21 cellular contexts compared by ENCODE assay signal in genomic region chr1:204653590-204654340, GRCh38. TPM values are rescaled to one million over a fixed set of nuclear protein-coding genes. Genes with fewer than 3 reads are reported as not detected.
DNase-seq lines count a peak whose midpoint lies in the region; ATAC-seq, FAIRE-seq and TF ChIP-seq lines count a peak whose summit lies in the region.
"Had no signal": no experiment of that assay in that cellular context is flagged by ENCODE, and none has a peak within 500 bp of the region (broad histone marks: within the 10 kb centered on the region; RNA-seq: fewer than 3 reads in every experiment).

No MANE protein-coding gene starts in this region.

- H3K79me2 ChIP-seq in K562 (ENCODE audit: control insufficient read depth, insufficient read depth, low read length) = no peaks in the 10 kb centered on the region

- H3K36me3 ChIP-seq in BLaER1 treated with 17β-estradiol and CSF1 and Interleukin-3, amounts not matched to agents 10 nM and 100 nM = peaks cover 0 to 18% (median 3%) of the 10 kb centered on the region in 11 experiments; a peak in 10 of 22 replicates
- H3K36me3 ChIP-seq in K562 (ENCODE audit: control insufficient read depth, insufficient read depth, low read length) (no peaks in the 10 kb centered on the region), sigmoid colon (no peaks in the 10 kb centered on the region)
- H3K36me3 ChIP-seq: HAP-1 had no signal

- TF ChIP-seq RAD21 in K562 (CRISPR knock-in tag; conservative IDR thresholded peaks at IDR 0.05 in 1 of 2, IDR thresholded peaks at IDR 0.05 in 1 of 2) = no peak

- POLR2A ChIA-PET in K562 (lab: Yijun Ruan, JAX) = interaction anchor here (0.5 to 3.0 kb wide), 10 partner anchors 9 to 738 kb away, joined by 3 to 10 read pairs (median 3); no protein-coding TSS in a partner anchor

- FAIRE-seq in K562 (lab: Jason Lieb, UNC) = peak; percentile 11
- FAIRE-seq: A549, GM12878, H54 had no signal

- TF ChIP-seq EP300 in K562 (IDR thresholded peaks at IDR 0.05; ENCODE audit: low read length) = no peak
- no peak for TF ChIP-seq EP300 in sigmoid colon (IDR thresholded peaks at IDR 0.05)

- DNase-seq in NCI-H82 treated with DMSO at 0.1 percent for 48 hours (lab: John Stamatoyannopoulos, UW; ENCODE audit: unreplicated experiment) (peak; percentile 90), K562 (ENCODE audit: extremely low read depth in 1 of 4, low spot score in 3 of 4) (no peak), sigmoid colon (no peak), T-helper 2 cell (no peak)
- DNase-seq: 8988T; ACHN; CD4-positive, alpha-beta T cell; CD8-positive, alpha-beta memory T cell; DMS 273 treated with DMSO at 0.1 percent for 48 hours; DMS79; EL; GDM1 had no signal

- H3K4me2 ChIP-seq in BLaER1 treated with 17β-estradiol and CSF1 and Interleukin-3, amounts not matched to agents 10 nM and 100 nM = peak overlapping the region in 8 of 11 experiments; percentile 56 to 82 (median 72); a peak in 13 of 22 replicates
- H3K4me2 ChIP-seq in K562 (ENCODE audit: insufficient read depth, low read length) = no peak overlapping the region
- H3K4me2 ChIP-seq: A549 had no signal

- no peak overlapping the region for H3K4me3 ChIP-seq in BLaER1 treated with 17β-estradiol and CSF1 and Interleukin-3, amounts not matched to agents 10 nM and 100 nM
- H3K4me3 ChIP-seq in K562 (no peak overlapping the region), sigmoid colon (no peak overlapping the region)
- H3K4me3 ChIP-seq: A549, GM12878, GM23338, HAP-1 had no signal

- intact Hi-C loops in K562 (cut with micrococcal nuclease) (no loop called here), sigmoid colon (cut with DNase I) (no loop called here)

- peaks cover 5% of the 10 kb centered on the region for H3K9me1 ChIP-seq in K562 (ENCODE audit: control insufficient read depth, insufficient read depth, low read length)

- BruUV-seq in K562 (replicated peaks; lab: Mats Ljungman, UMichigan) = no TSS peak

- in situ Hi-C loops in K562 (cut with MboI) = no loop called here

- H4K20me1 ChIP-seq in BLaER1 treated with 17β-estradiol and CSF1 and Interleukin-3, amounts not matched to agents 10 nM and 100 nM = peaks cover 0 to 69% (median 46%) of the 10 kb centered on the region in 11 experiments; a peak in 18 of 22 replicates
- H4K20me1 ChIP-seq in K562 (replicated peaks; ENCODE audit: control insufficient read depth, insufficient read depth, low read length) = 0 out of 2 replicates have a peak, but pooled peaks cover 2% of the 10 kb centered on the region

- H2AFZ ChIP-seq in K562 (ENCODE audit: low read depth, low read length) = no peak overlapping the region
- H2AFZ ChIP-seq: GM23338 had no signal

- peaks cover 6 to 62% (median 49%) of the 10 kb centered on the region in 10 experiments; a peak in 19 of 20 replicates for H3K4me1 ChIP-seq in BLaER1 treated with 17β-estradiol and CSF1 and Interleukin-3, amounts not matched to agents 10 nM and 100 nM
- H3K4me1 ChIP-seq in K562 (replicated peaks in 1 of 2; ENCODE audit: control insufficient read depth in 2 of 2, insufficient read depth in 2 of 2, low read length in 2 of 2) (peaks cover 0 to 3% of the 10 kb centered on the region in 2 experiments; a peak in 1 of 5 replicates), sigmoid colon (peaks cover 0 to 26% (median 20%) of the 10 kb centered on the region in 4 donors)
- H3K4me1 ChIP-seq: A549, HAP-1 had no signal

- H3K27ac ChIP-seq in BLaER1 treated with 17β-estradiol and CSF1 and Interleukin-3, amounts not matched to agents 10 nM and 100 nM = no peak overlapping the region
- H3K27ac ChIP-seq in K562 (ENCODE audit: extremely low read depth, low read depth, low read length) (no peak overlapping the region), sigmoid colon (no peak overlapping the region)
- H3K27ac ChIP-seq: A549 had no signal

- H3K9ac ChIP-seq in BLaER1 treated with 17β-estradiol and CSF1 and Interleukin-3, amounts not matched to agents 10 nM and 100 nM = no peak overlapping the region
- H3K9ac ChIP-seq in K562 (ENCODE audit: insufficient read depth in 1 of 2, low read depth in 2 of 2, low read length in 2 of 2) = no peak overlapping the region

- CTCF ChIA-PET in K562 (lab: Yijun Ruan, JAX; ENCODE audit: low intra/inter-chr PET ratio) = no interaction called here

- 5% methylated on average over 5 of the region's 5 CpGs for WGBS in K562 (ENCODE audit: insufficient coverage, low coverage, missing lambda C conversion rate)
- WGBS in sigmoid colon, 2 donors = 91 to 92% methylated on average over 5 of the region's 5 CpGs

- no peaks in the 10 kb centered on the region for H3K9me3 ChIP-seq in BLaER1 treated with 17β-estradiol and CSF1 and Interleukin-3, amounts not matched to agents 10 nM and 100 nM (replicated peaks in 1 of 11)
- no peaks in the 10 kb centered on the region for H3K9me3 ChIP-seq in K562 (replicated peaks; ENCODE audit: control insufficient read depth, insufficient read depth, low read depth, low read length)
- no peaks in the 10 kb centered on the region for H3K9me3 ChIP-seq in sigmoid colon
- H3K9me3 ChIP-seq: A549, HAP-1 had no signal

- TF ChIP-seq CTCF in K562 (IDR thresholded peaks at IDR 0.05 in 2 of 3, conservative IDR thresholded peaks at IDR 0.05 in 1 of 3; ENCODE audit: insufficient read depth in 2 of 3, low read depth in 1 of 3, low read length in 3 of 3) (no peak), sigmoid colon (IDR thresholded peaks at IDR 0.05) (no peak)

- H3K27me3 ChIP-seq in BLaER1 treated with 17β-estradiol and CSF1 and Interleukin-3, amounts not matched to agents 10 nM and 100 nM = no peaks in the 10 kb centered on the region
- H3K27me3 ChIP-seq in K562 (ENCODE audit: control insufficient read depth in 2 of 2, insufficient read depth in 2 of 2, low read length in 2 of 2) (peaks cover 13 to 46% of the 10 kb centered on the region in 2 experiments; a peak in 4 of 5 replicates), sigmoid colon (no peaks in the 10 kb centered on the region)

- TF ChIP-seq POLR2A in K562 (conservative IDR thresholded peaks at IDR 0.05) = no peak
- TF ChIP-seq POLR2A in sigmoid colon (IDR thresholded peaks at IDR 0.05) = no peak

- ATAC-seq in K562 = no peak
- ATAC-seq in GM18519 (IDR thresholded peaks at IDR 0.05; ENCODE audit: low FRiP score, unreplicated experiment) = no peak
- ATAC-seq: A549, GM12878, GM23338 had no signal

TF ChIP-seq in K562, 482 proteins besides CTCF, POLR2A, EP300 and RAD21 (continues in another document):
- TF ChIP-seq HCFC1 (IDR thresholded peaks at IDR 0.05; ENCODE audit: low read depth, low read length) = no peak
- no peak for TF ChIP-seq ZNF655 (CRISPR knock-in tag; IDR thresholded peaks at IDR 0.05)
- no peak for TF ChIP-seq MBD1 (CRISPR knock-in tag; IDR thresholded peaks at IDR 0.05)
- TF ChIP-seq NFIX (CRISPR knock-in tag; IDR thresholded peaks at IDR 0.05; ENCODE audit: low read depth) = no peak
- TF ChIP-seq PYGO2 (tag; IDR thresholded peaks at IDR 0.05) = no peak

RNA-seq across cellular contexts. Expression of gene LRRN2, which starts 31.8 kb away (rescaled TPM):
- 0.09 TPM in 1 of 2 replicates, not detected in the other for total RNA-seq in K562 (2011; cell fraction: chromatin; rRNA removed; ENCODE audit: low replicate concordance)
- 0.17 TPM in 1 of 2 replicates, not detected in the other for total RNA-seq in K562 (2011; cell fraction: nucleolus; rRNA removed)
- total RNA-seq in K562 (2011; cell fraction: nucleoplasm; rRNA removed) = not detected in 2 replicates
- 0.05 TPM in 1 of 2 replicates, not detected in the other for total RNA-seq in K562 (2014; rRNA removed)
- total RNA-seq in K562 (2014; rRNA removed; fragmentation: Illumina TruSeq; extraction: Trizol) = not detected in 2 replicates
- not detected in 2 replicates for total RNA-seq in K562 (2015; rRNA removed; fragmentation: Illumina TruSeq; extraction: Trizol)
- total RNA-seq in K562 (2021) = not detected in 2 replicates
- not detected in 2 replicates for polyA plus RNA-seq in K562 (2011; rRNA removed)
- polyA plus RNA-seq in K562 (2011; cell fraction: cytosol; rRNA removed) = 0.36 TPM in 1 of 2 replicates, not detected in the other
- not detected in 2 replicates for polyA plus RNA-seq in K562 (2011; cell fraction: nucleus; rRNA removed)
- 0.03 and 0.08 TPM in 2 replicates for polyA plus RNA-seq in K562 (2012)
- 0.06 TPM in 1 of 2 replicates, not detected in the other for polyA plus RNA-seq in K562 (2014; fragmentation: Illumina TruSeq; extraction: Trizol)
- not detected for polyA plus RNA-seq in K562 (2014; fragmentation: Nextera tagmentation; extraction: Ambion mirVana)
- polyA plus RNA-seq in K562 (2014; rRNA removed) = not detected in 2 replicates
- not detected in 2 replicates for polyA minus RNA-seq in K562 (2011; rRNA and poly(A)+ RNA removed)
- polyA minus RNA-seq in K562 (2011; cell fraction: cytosol; rRNA and poly(A)+ RNA removed) = not detected in 2 replicates
- not detected in 2 replicates for polyA minus RNA-seq in K562 (2011; cell fraction: nucleus; rRNA and poly(A)+ RNA removed)
- total RNA-seq in sigmoid colon = 10 to 100 TPM in 1 of 4 donors, 1 to 10 TPM in 3; 4.9 to 14.7 (median 6.7) TPM
- polyA plus RNA-seq in sigmoid colon = 1 to 10 TPM; 2.5 to 3.6 (median 3.5) TPM
- total RNA-seq: CD4-positive, alpha-beta T cell; CD8-positive, alpha-beta memory T cell; GM12878 had no signal
- polyA plus RNA-seq: BJ; CD14-positive monocyte; CD8-positive, alpha-beta memory T cell; GM12878 had no signal

Comparison
In these comparisons a context has a peak if more than half of its experiments do, and no peak if none do; other contexts are left out.
1. RNA of gene LRRN2, which starts 31.8 kb away (total RNA-seq): 4.9 to 14.7 TPM in sigmoid colon; 0.05 to 0.17 TPM in K562; every median in the first group is over 4 times any median in the second.